15 cellular contexts compared by ENCODE assay signal in genomic region chr12:107369679-107370078, GRCh38.
A peak's percentile ranks its signal among the peaks of the same experiment; 100 is the strongest.
DNase-seq lines count a peak whose midpoint lies in the region; ATAC-seq and TF ChIP-seq lines count a peak whose summit lies in the region.
"Had no signal": no experiment of that assay in that cellular context is flagged by ENCODE, and none has a peak within 500 bp of the region (broad histone marks: within the 10 kb centered on the region; RNA-seq: fewer than 3 reads in every experiment).

No MANE protein-coding gene starts in this region.

- peak; percentile 41 for DNase-seq in activated naive CD4-positive, alpha-beta T cell treated with Interleukin-2 at 50 U/mL for 16 hours
- DNase-seq in activated naive CD4-positive, alpha-beta T cell (lab: John Stamatoyannopoulos, UW): no peak
- DNase-seq in activated CD4-positive, alpha-beta T cell treated with anti-CD3 and anti-CD28 coated beads, Interleukin-2, amount 50 U/mL, for 4 hours: peak; percentile 22 to 23
- DNase-seq in activated naive CD8-positive, alpha-beta T cell treated with anti-CD3 and anti-CD28 coated beads, Interleukin-2, amount 10 ng/mL, durations not matched to agents 7 days and 5 days: no peak
- no peak for DNase-seq in stimulated activated effector memory CD8-positive, alpha-beta T cell treated with anti-CD3 and anti-CD28 coated beads, Interleukin-12 subunit alpha, Interleukin-12 subunit beta, amount 100 ng/mL, for 72 hours (ENCODE audit: low spot score in 2 of 2)
- DNase-seq in ovary (no peak), LoVo (ENCODE audit: low spot score) (no peak)
- DNase-seq: endodermal cell, left colon, NCI-H1048, NCI-H748 treated with DMSO at 0.1 percent for 48 hours had no signal

- peaks cover 77% of the 10 kb centered on the region for H3K4me1 Mint-ChIP-seq in activated naive CD8-positive, alpha-beta T cell treated with anti-CD3 and anti-CD28 coated beads, Interleukin-2, amount 10 ng/mL, durations not matched to agents 7 days and 5 days
- peaks cover 60% of the 10 kb centered on the region for H3K4me1 Mint-ChIP-seq in stimulated activated effector memory CD8-positive, alpha-beta T cell treated with anti-CD3 and anti-CD28 coated beads, Interleukin-12 subunit alpha, Interleukin-12 subunit beta, amount 100 ng/mL, for 72 hours

- ATAC-seq in activated naive CD8-positive, alpha-beta T cell treated with anti-CD3 and anti-CD28 coated beads, Interleukin-2, amount 10 ng/mL, durations not matched to agents 7 days and 5 days (ENCODE audit: low read depth): peak; percentile 70
- ATAC-seq in stimulated activated effector memory CD8-positive, alpha-beta T cell treated with anti-CD3 and anti-CD28 coated beads, Interleukin-12 subunit alpha, Interleukin-12 subunit beta, amount 100 ng/mL, for 72 hours: peak; percentile 87
- ATAC-seq in GM21381 (IDR thresholded peaks at IDR 0.05; ENCODE audit: unreplicated experiment): no peak
- ATAC-seq: left colon, WTC11 had no signal

- H3K9me3 Mint-ChIP-seq in activated naive CD8-positive, alpha-beta T cell treated with anti-CD3 and anti-CD28 coated beads, Interleukin-2, amount 10 ng/mL, durations not matched to agents 7 days and 5 days: no peaks in the 10 kb centered on the region
- no peaks in the 10 kb centered on the region for H3K9me3 Mint-ChIP-seq in stimulated activated effector memory CD8-positive, alpha-beta T cell treated with anti-CD3 and anti-CD28 coated beads, Interleukin-12 subunit alpha, Interleukin-12 subunit beta, amount 100 ng/mL, for 72 hours
- H3K9me3 Mint-ChIP-seq: endodermal cell, IgD-negative memory B cell had no signal

- no peak overlapping the region for H3K27ac ChIP-seq in ovary
- H3K27ac ChIP-seq: cardiac muscle cell had no signal

- intact Hi-C loops in ovary (cut with DNase I): no loop called here

- POLR2A ChIA-PET in activated naive CD8-positive, alpha-beta T cell treated with anti-CD3 and anti-CD28 coated beads, Interleukin-2, amount 10 ng/mL, durations not matched to agents 7 days and 5 days (lab: Charles Lee): interaction anchor here (0.6 to 6.8 kb wide), 8 partner anchors 13 to 315 kb away, joined by 3 to 189 read pairs (median 5); a partner anchor contains a TSS

- no peak for TF ChIP-seq CTCF in ovary (IDR thresholded peaks at IDR 0.05)

- no peaks in the 10 kb centered on the region for H3K27me3 ChIP-seq in ovary
- H3K27me3 ChIP-seq: cardiac muscle cell had no signal

- no peaks in the 10 kb centered on the region for H3K27me3 Mint-ChIP-seq in activated naive CD8-positive, alpha-beta T cell treated with anti-CD3 and anti-CD28 coated beads, Interleukin-2, amount 10 ng/mL, durations not matched to agents 7 days and 5 days

- no peak for TF ChIP-seq EP300 in ovary (IDR thresholded peaks at IDR 0.05)

- 75 to 84% (median 78%) methylated on average over 4 of the region's 4 CpGs for WGBS in ovary, 3 donors

- H3K27ac Mint-ChIP-seq in activated naive CD8-positive, alpha-beta T cell treated with anti-CD3 and anti-CD28 coated beads, Interleukin-2, amount 10 ng/mL, durations not matched to agents 7 days and 5 days: peak overlapping the region; percentile 87
- peak overlapping the region; percentile 43 for H3K27ac Mint-ChIP-seq in stimulated activated effector memory CD8-positive, alpha-beta T cell treated with anti-CD3 and anti-CD28 coated beads, Interleukin-12 subunit alpha, Interleukin-12 subunit beta, amount 100 ng/mL, for 72 hours
- H3K27ac Mint-ChIP-seq: endodermal cell, IgD-negative memory B cell, WTC11 had no signal

- no peaks in the 10 kb centered on the region for H3K4me1 ChIP-seq in ovary (ENCODE audit: insufficient read depth)

- H3K36me3 Mint-ChIP-seq in activated naive CD8-positive, alpha-beta T cell treated with anti-CD3 and anti-CD28 coated beads, Interleukin-2, amount 10 ng/mL, durations not matched to agents 7 days and 5 days: peaks cover 1% of the 10 kb centered on the region
- H3K36me3 Mint-ChIP-seq in stimulated activated effector memory CD8-positive, alpha-beta T cell treated with anti-CD3 and anti-CD28 coated beads, Interleukin-12 subunit alpha, Interleukin-12 subunit beta, amount 100 ng/mL, for 72 hours: no peaks in the 10 kb centered on the region
- H3K36me3 Mint-ChIP-seq: WTC11 had no signal

- H3K4me3 ChIP-seq in ovary: no peak overlapping the region
- H3K4me3 ChIP-seq: cardiac muscle cell had no signal

- no peak for TF ChIP-seq POLR2A in ovary (IDR thresholded peaks at IDR 0.05)

- H3K4me3 Mint-ChIP-seq in activated naive CD8-positive, alpha-beta T cell treated with anti-CD3 and anti-CD28 coated beads, Interleukin-2, amount 10 ng/mL, durations not matched to agents 7 days and 5 days: peak overlapping the region; percentile 79
- peak overlapping the region; percentile 70 for H3K4me3 Mint-ChIP-seq in stimulated activated effector memory CD8-positive, alpha-beta T cell treated with anti-CD3 and anti-CD28 coated beads, Interleukin-12 subunit alpha, Interleukin-12 subunit beta, amount 100 ng/mL, for 72 hours
- H3K4me3 Mint-ChIP-seq: endodermal cell, WTC11 had no signal

- no peaks in the 10 kb centered on the region for H3K36me3 ChIP-seq in ovary
- H3K36me3 ChIP-seq: cardiac muscle cell had no signal

- no peaks in the 10 kb centered on the region for H3K9me3 ChIP-seq in ovary

Comparison
In these comparisons a context has a peak if more than half of its experiments do, and no peak if none do; other contexts are left out.
1. DNase-seq: peak in activated naive CD4-positive, alpha-beta T cell treated with Interleukin-2 at 50 U/mL for 16 hours (single experiment) and activated CD4-positive, alpha-beta T cell treated with anti-CD3 and anti-CD28 coated beads, Interleukin-2, amount 50 U/mL, for 4 hours (2 of 2); none in activated naive CD4-positive, alpha-beta T cell (0 of 4), activated naive CD8-positive, alpha-beta T cell treated with anti-CD3 and anti-CD28 coated beads, Interleukin-2, amount 10 ng/mL, durations not matched to agents 7 days and 5 days (single experiment), stimulated activated effector memory CD8-positive, alpha-beta T cell treated with anti-CD3 and anti-CD28 coated beads, Interleukin-12 subunit alpha, Interleukin-12 subunit beta, amount 100 ng/mL, for 72 hours (0 of 2), ovary (0 of 5) and LoVo (single experiment).